In genomic region chr16:907361-907760, GRCh38 we compare ENCODE assay signal across 23 cellular contexts.
DNase-seq lines count a peak whose midpoint lies in the region; ATAC-seq and TF ChIP-seq lines count a peak whose summit lies in the region.
"Had no signal": no experiment of that assay in that cellular context is flagged by ENCODE, and none has a peak within 500 bp of the region (broad histone marks: within the 10 kb centered on the region; RNA-seq: fewer than 3 reads in every experiment).

No MANE protein-coding gene starts in this region.

- no peak overlapping the region for H2AFZ ChIP-seq in trophoblast cell (ENCODE audit: insufficient read depth, low read length, poor library complexity)

- TF ChIP-seq CTCF in left ventricle myocardium inferior (IDR thresholded peaks at IDR 0.05; ENCODE audit: borderline replicate concordance) = no peak

- H2BK5ac ChIP-seq in trophoblast cell (ENCODE audit: low read depth, low read length, poor library complexity) = no peak overlapping the region

- no peak overlapping the region for H3K4me2 ChIP-seq in trophoblast cell (ENCODE audit: low read length)

- H4K12ac ChIP-seq in trophoblast cell (ENCODE audit: low read depth, low read length) = no peak overlapping the region

- H3K23ac ChIP-seq in trophoblast cell (ENCODE audit: low read length) = no peak overlapping the region

- no peak overlapping the region for H3K14ac ChIP-seq in trophoblast cell (ENCODE audit: low read length)

- H4K91ac ChIP-seq in trophoblast cell (ENCODE audit: low read depth, low read length) = no peak overlapping the region

- ATAC-seq in left ventricle myocardium superior (no peak), aorta (ENCODE audit: low FRiP score) (no peak), GM19035 (IDR thresholded peaks at IDR 0.05; ENCODE audit: unreplicated experiment) (no peak)
- ATAC-seq: CD8-positive, alpha-beta T cell; HCT116 had no signal

- no peak overlapping the region for H3K4ac ChIP-seq in trophoblast cell (ENCODE audit: low read depth, low read length)

- H3K36me3 ChIP-seq in left ventricle myocardium inferior (peaks cover 45% of the 10 kb centered on the region), trophoblast cell (ENCODE audit: control insufficient read depth in 1 of 2, insufficient read depth in 2 of 2, low read length in 2 of 2) (no peaks in the 10 kb centered on the region), aorta (ENCODE audit: control insufficient read depth in 1 of 2, insufficient read depth in 2 of 2, low read length in 1 of 2) (peaks cover 0 to 2% of the 10 kb centered on the region in 2 donors)
- H3K36me3 ChIP-seq: MG63, SJCRH30 had no signal

- no peaks in the 10 kb centered on the region for H3K27me3 ChIP-seq in left ventricle myocardium inferior (ENCODE audit: low read depth)
- H3K27me3 ChIP-seq in trophoblast cell (ENCODE audit: insufficient read depth, low read length) = no peaks in the 10 kb centered on the region
- no peaks in the 10 kb centered on the region for H3K27me3 ChIP-seq in aorta (ENCODE audit: control insufficient read depth in 1 of 2, insufficient read depth in 2 of 2, low read length in 1 of 2)
- H3K27me3 ChIP-seq: BLaER1 treated with 17β-estradiol and CSF1 and Interleukin-3, amounts not matched to agents 10 nM and 100 nM; MG63; Peyer's patch; SJCRH30 had no signal

- H2BK12ac ChIP-seq in trophoblast cell (ENCODE audit: low read length) = no peak overlapping the region

- no peak overlapping the region for H3K27ac ChIP-seq in left ventricle myocardium inferior (replicated peaks)
- peak overlapping the region; percentile 85 for H3K27ac ChIP-seq in cingulate gyrus (ENCODE audit: low read depth, low read length)
- H3K27ac ChIP-seq in trophoblast cell (ENCODE audit: low read depth, low read length) = no peak overlapping the region
- no peak overlapping the region for H3K27ac ChIP-seq in aorta (ENCODE audit: low read depth in 1 of 2, low read length in 2 of 2)
- H3K27ac ChIP-seq: BLaER1 treated with 17β-estradiol and CSF1 and Interleukin-3, amounts not matched to agents 10 nM and 100 nM; Peyer's patch; SJCRH30 had no signal

- WGBS in trophoblast cell (ENCODE audit: extremely low coverage, insufficient coverage, insufficient read length) = no CpG with 5 or more reads among the region's 15 CpGs
- whole genome bisulfite sequencing in aorta, 2 donors = 96 to 97% methylated on average over 15 of the region's 15 CpGs

- no peak overlapping the region for H2AK5ac ChIP-seq in trophoblast cell (ENCODE audit: low read length)

- no peaks in the 10 kb centered on the region for H3K79me2 ChIP-seq in trophoblast cell (ENCODE audit: control insufficient read depth, insufficient read depth, low read length, poor library complexity)

- H3K9me3 ChIP-seq in left ventricle myocardium inferior (replicated peaks) = peaks cover 19% of the 10 kb centered on the region
- H3K9me3 ChIP-seq in trophoblast cell (ENCODE audit: insufficient read depth, low read depth, low read length) = peaks cover 26% of the 10 kb centered on the region
- H3K9me3 ChIP-seq in aorta (ENCODE audit: control insufficient read depth, low read length) = peaks cover 2% of the 10 kb centered on the region
- H3K9me3 ChIP-seq: Peyer's patch had no signal

- DNase-seq in left ventricle myocardium superior = peak; percentile 0
- DNase-seq in left ventricle myocardium inferior = no peak
- DNase-seq in trophoblast cell = no peak
- peak; percentile 17 to 23 for DNase-seq in aorta
- no peak for DNase-seq in stimulated activated CD4-positive, alpha-beta T cell treated with anti-CD3 and anti-CD28 coated beads, Interleukin-2, amount 100 ng/mL, for 48 hours
- no peak for DNase-seq in NCI-H1417 (lab: John Stamatoyannopoulos, UW)
- DNase-seq: CD8-positive, alpha-beta T cell; DMS 273 treated with DMSO at 0.1 percent for 48 hours; DMS79; GF-D8; IMR-90; KG1; MG63; NCI-H187 treated with DMSO at 0.1 percent for 48 hours; NCI-H345; NCI-H510A treated with DMSO at 0.1 percent for 48 hours; OCI-M1; Peyer's patch; SJCRH30 had no signal

- H3K9ac ChIP-seq in trophoblast cell (ENCODE audit: low read length) = no peak overlapping the region
- H3K9ac ChIP-seq: BLaER1 treated with 17β-estradiol and CSF1 and Interleukin-3, amounts not matched to agents 10 nM and 100 nM had no signal

- no peak overlapping the region for H2BK120ac ChIP-seq in trophoblast cell (ENCODE audit: insufficient read depth, low read length, poor library complexity)

- H4K8ac ChIP-seq in trophoblast cell (ENCODE audit: low read depth, low read length) = no peak overlapping the region

- no peaks in the 10 kb centered on the region for H3K79me1 ChIP-seq in trophoblast cell (ENCODE audit: low read length)

- intact Hi-C loops in left ventricle myocardium superior (cut with micrococcal nuclease) (no loop called here), left ventricle myocardium inferior (cut with micrococcal nuclease) (no loop called here), aorta (cut with DNase I) (no loop called here)

- no peak overlapping the region for H3K18ac ChIP-seq in trophoblast cell (ENCODE audit: low read length)

- H3K4me3 ChIP-seq in left ventricle myocardium inferior = no peak overlapping the region
- peak overlapping the region; percentile 10 for H3K4me3 ChIP-seq in trophoblast cell (ENCODE audit: low read depth, low read length)
- H3K4me3 ChIP-seq in aorta (ENCODE audit: low read length in 2 of 2) = no peak overlapping the region
- H3K4me3 ChIP-seq: BLaER1 treated with 17β-estradiol and CSF1 and Interleukin-3, amounts not matched to agents 10 nM and 100 nM; MG63; Peyer's patch; SJCRH30 had no signal

- no peaks in the 10 kb centered on the region for H3K4me1 ChIP-seq in left ventricle myocardium inferior
- H3K4me1 ChIP-seq in trophoblast cell (ENCODE audit: control insufficient read depth in 1 of 2, insufficient read depth in 2 of 2, low read length in 2 of 2) = no peaks in the 10 kb centered on the region
- no peaks in the 10 kb centered on the region for H3K4me1 ChIP-seq in aorta (ENCODE audit: control insufficient read depth in 1 of 2, insufficient read depth in 2 of 2, low read length in 2 of 2)
- H3K4me1 ChIP-seq: Peyer's patch had no signal

Comparison
In these comparisons a context has a peak if more than half of its experiments do, and no peak if none do; other contexts are left out.
1. DNase-seq: peak in left ventricle myocardium superior (single experiment) and aorta (2 of 2); none in left ventricle myocardium inferior (single experiment), trophoblast cell (0 of 2), stimulated activated CD4-positive, alpha-beta T cell treated with anti-CD3 and anti-CD28 coated beads, Interleukin-2, amount 100 ng/mL, for 48 hours (0 of 2) and NCI-H1417 (0 of 3).